ENCODE assay signal across 9 cellular contexts in the genomic region with DNA sequence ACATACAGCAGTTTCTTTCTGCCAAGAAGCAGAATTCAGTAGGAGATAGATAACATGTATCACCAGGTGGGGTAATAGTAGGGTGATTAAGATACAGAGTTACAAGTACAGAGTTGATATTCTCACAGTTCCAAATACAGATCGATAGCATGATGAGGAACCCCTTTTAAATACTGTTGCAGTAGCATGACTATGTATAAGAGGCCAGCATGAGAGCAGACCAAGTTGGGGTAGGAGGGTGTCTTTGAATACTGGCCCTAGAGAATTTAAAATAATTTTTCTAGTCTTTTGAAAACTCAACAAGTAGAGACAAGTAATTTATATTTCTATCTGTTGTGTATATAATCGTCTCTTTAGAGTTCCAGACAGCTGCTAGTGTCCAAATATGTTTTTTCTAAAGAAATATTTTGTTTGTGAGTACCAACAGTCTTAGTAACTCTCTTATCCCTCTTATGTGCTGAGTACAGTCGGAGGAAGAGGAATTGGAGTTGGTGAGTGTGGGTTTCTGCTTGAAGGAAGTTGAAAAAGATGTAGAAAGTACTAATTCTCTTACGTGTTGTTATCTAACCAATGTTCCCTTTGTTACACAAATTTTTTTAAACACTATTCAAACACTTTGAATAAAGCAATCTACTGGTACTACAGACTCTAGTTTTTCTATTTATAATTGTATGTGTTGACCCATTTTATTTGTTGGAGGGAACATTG. TPM values are rescaled to one million over a fixed set of nuclear protein-coding genes. Genes with fewer than 3 reads are reported as not detected.
DNase-seq lines count a peak whose midpoint lies in the region; TF ChIP-seq lines count a peak whose summit lies in the region.
"Had no signal": no experiment of that assay in that cellular context is flagged by ENCODE, and none has a peak within 500 bp of the region (broad histone marks: within the 10 kb centered on the region; RNA-seq: fewer than 3 reads in every experiment).

No MANE protein-coding gene starts in this region.

- POLR2A ChIA-PET in activated CD4-positive, alpha-beta memory T cell treated with anti-CD3 and anti-CD28 coated beads, Interleukin-2, amount 10 ng/mL, durations not matched to agents 7 days and 5 days (lab: Charles Lee): interaction anchor here (1.1 to 1.6 kb wide), 2 partner anchors 30 to 52 kb away, joined by 3 to 18 read pairs; a partner anchor contains a TSS

- H3K9me3 Mint-ChIP-seq in activated CD4-positive, alpha-beta memory T cell treated with anti-CD3 and anti-CD28 coated beads, Interleukin-2, amount 10 ng/mL, durations not matched to agents 7 days and 5 days: no peaks in the 10 kb centered on the region

- no peaks in the 10 kb centered on the region for H3K36me3 Mint-ChIP-seq in activated CD4-positive, alpha-beta memory T cell treated with anti-CD3 and anti-CD28 coated beads, Interleukin-2, amount 10 ng/mL, durations not matched to agents 7 days and 5 days (ENCODE audit: low read depth)

- no peaks in the 10 kb centered on the region for H3K9me3 ChIP-seq in right atrium auricular region

- H3K4me1 ChIP-seq in right atrium auricular region: peaks cover 0 to 35% of the 10 kb centered on the region in 2 donors

- CTCF ChIA-PET in activated CD4-positive, alpha-beta memory T cell treated with anti-CD3 and anti-CD28 coated beads, Interleukin-2, amount 10 ng/mL, durations not matched to agents 7 days and 5 days (lab: Charles Lee): interaction anchor here (1.0 to 5.9 kb wide), 17 partner anchors 10 to 448 kb away, joined by 3 to 106 read pairs (median 14); a partner anchor contains a TSS

- DNase-seq in NCI-H2107 treated with DMSO at 0.1 percent for 48 hours (lab: John Stamatoyannopoulos, UW; ENCODE audit: unreplicated experiment): peak; percentile 1
- no peak for DNase-seq in NCI-H2107 (lab: John Stamatoyannopoulos, UW)
- DNase-seq in right atrium auricular region (ENCODE audit: low spot score): no peak
- DNase-seq in substantia nigra (lab: John Stamatoyannopoulos, UW): no peak
- no peak for DNase-seq in activated CD4-positive, alpha-beta memory T cell treated with anti-CD3 and anti-CD28 coated beads, Interleukin-2, amount 10 ng/mL, durations not matched to agents 7 days and 5 days
- no peak for DNase-seq in putamen (ENCODE audit: low spot score)
- DNase-seq in NK-92 treated with Interleukin-12 subunit alpha and Interleukin-12 subunit beta, amount 100 ng/mL, for 24 hours (lab: John Stamatoyannopoulos, UW): no peak

- H3K27me3 Mint-ChIP-seq in activated CD4-positive, alpha-beta memory T cell treated with anti-CD3 and anti-CD28 coated beads, Interleukin-2, amount 10 ng/mL, durations not matched to agents 7 days and 5 days: no peaks in the 10 kb centered on the region

- no peak overlapping the region for H3K27ac Mint-ChIP-seq in activated CD4-positive, alpha-beta memory T cell treated with anti-CD3 and anti-CD28 coated beads, Interleukin-2, amount 10 ng/mL, durations not matched to agents 7 days and 5 days

- no peaks in the 10 kb centered on the region for H3K27me3 ChIP-seq in right atrium auricular region

- H3K4me3 Mint-ChIP-seq in activated CD4-positive, alpha-beta memory T cell treated with anti-CD3 and anti-CD28 coated beads, Interleukin-2, amount 10 ng/mL, durations not matched to agents 7 days and 5 days: no peak overlapping the region

- TF ChIP-seq CTCF in VCaP (conservative IDR thresholded peaks at IDR 0.05) (no peak), right atrium auricular region (IDR thresholded peaks at IDR 0.05) (no peak)

- H3K4me3 ChIP-seq in right atrium auricular region: no peak overlapping the region
- H3K4me3 ChIP-seq: skin epidermis had no signal

- H3K4me1 Mint-ChIP-seq in activated CD4-positive, alpha-beta memory T cell treated with anti-CD3 and anti-CD28 coated beads, Interleukin-2, amount 10 ng/mL, durations not matched to agents 7 days and 5 days: peaks cover 34% of the 10 kb centered on the region

- H3K36me3 ChIP-seq in right atrium auricular region: no peaks in the 10 kb centered on the region

- H3K27ac ChIP-seq in VCaP (peak overlapping the region; percentile 35), right atrium auricular region (peak overlapping the region; percentile 86 to 95), substantia nigra (ENCODE audit: low read depth, low read length, poor library complexity, severe bottlenecking) (peak overlapping the region; percentile 52)

RNA-seq across cellular contexts. Expression of a gene that starts 30.2 kb away (rescaled TPM):
- total RNA-seq in right atrium auricular region: 10 to 100 TPM; 12.5 to 12.9 TPM
- 10 to 100 TPM; 10.7 to 10.9 TPM for total RNA-seq in activated CD4-positive, alpha-beta memory T cell treated with anti-CD3 and anti-CD28 coated beads, Interleukin-2, amount 10 ng/mL, durations not matched to agents 7 days and 5 days

Comparison
In these comparisons a context has a peak if more than half of its experiments do, and no peak if none do; other contexts are left out.
1. H3K27ac ChIP-seq: peak in every context shown above with its lines; median percentile 90 in right atrium auricular region; 52 in substantia nigra; 35 in VCaP.